Comparison of ENCODE assay signal across 8 cellular contexts in the genomic region with DNA sequence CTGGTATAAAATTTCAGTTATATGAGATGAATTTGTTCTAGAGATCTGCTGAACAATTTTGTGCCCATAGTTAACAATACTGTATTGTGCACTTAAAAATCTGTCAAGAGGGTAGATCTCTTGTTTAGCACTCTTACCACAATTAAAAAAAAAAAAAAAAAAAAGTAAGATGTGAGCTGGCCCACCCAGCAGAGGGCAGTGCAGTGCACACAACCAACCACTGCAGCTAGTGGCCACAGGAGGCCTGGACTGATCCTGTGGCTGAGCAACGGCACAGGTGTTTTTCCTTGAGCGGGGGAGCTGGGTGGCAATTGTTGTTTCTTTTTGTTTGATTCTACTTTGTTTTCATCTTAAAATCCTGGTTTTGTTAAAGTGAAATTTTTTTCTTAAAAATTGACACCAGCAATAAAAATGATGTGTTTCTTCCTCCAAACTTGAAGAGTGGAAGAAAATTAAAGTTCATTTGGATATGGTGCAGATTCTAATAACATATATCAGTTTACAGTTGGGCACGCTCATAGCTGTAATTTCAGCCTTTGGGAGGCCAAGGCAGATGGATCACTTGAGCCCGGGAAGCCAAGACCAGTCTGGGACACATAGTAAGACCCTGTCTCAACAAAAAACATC.
A peak's percentile ranks its signal among the peaks of the same experiment; 100 is the strongest.
DNase-seq lines count a peak whose midpoint lies in the region; ATAC-seq, FAIRE-seq and TF ChIP-seq lines count a peak whose summit lies in the region.

No MANE protein-coding gene starts in this region.

- POLR2A ChIA-PET in CD4-positive, alpha-beta T cell (lab: Charles Lee), result no interaction called here

- CTCF ChIA-PET in CD4-positive, alpha-beta T cell (lab: Charles Lee), result interaction anchor here (0.9 to 1.5 kb wide), 6 partner anchors 9 to 551 kb away, joined by 3 to 7 read pairs (median 4); no protein-coding TSS in a partner anchor
- CTCF ChIA-PET in activated naive CD4-positive, alpha-beta T cell treated with anti-CD3 and anti-CD28 coated beads, Interleukin-2, amount 10 ng/mL, durations not matched to agents 7 days and 5 days (lab: Charles Lee), result interaction anchor here (0.6 to 3.0 kb wide), 11 partner anchors 9 to 200 kb away, joined by 3 to 17 read pairs (median 5); no protein-coding TSS in a partner anchor

- H3K4me1 ChIP-seq in heart right ventricle (peaks cover 0 to 10% (median 0%) of the 10 kb centered on the region in 9 donors), small intestine (ENCODE audit: control insufficient read depth in 2 of 2, insufficient read depth in 1 of 2, low read depth in 1 of 2, low read length in 1 of 2) (no peaks in the 10 kb centered on the region)

- peaks cover 2% of the 10 kb centered on the region for H3K9me3 Mint-ChIP-seq in CD4-positive, alpha-beta T cell
- no peaks in the 10 kb centered on the region for H3K9me3 Mint-ChIP-seq in activated naive CD4-positive, alpha-beta T cell treated with anti-CD3 and anti-CD28 coated beads, Interleukin-2, amount 10 ng/mL, durations not matched to agents 7 days and 5 days

- peaks cover 9% of the 10 kb centered on the region for H3K4me1 Mint-ChIP-seq in CD4-positive, alpha-beta T cell (ENCODE audit: low read depth)
- H3K4me1 Mint-ChIP-seq in activated naive CD4-positive, alpha-beta T cell treated with anti-CD3 and anti-CD28 coated beads, Interleukin-2, amount 10 ng/mL, durations not matched to agents 7 days and 5 days, result no peaks in the 10 kb centered on the region

- H3K4me3 ChIP-seq in heart right ventricle, result no peak overlapping the region
- no peak overlapping the region for H3K4me3 ChIP-seq in small intestine (ENCODE audit: low read depth in 1 of 2, low read length in 2 of 2)

- H3K27me3 Mint-ChIP-seq in CD4-positive, alpha-beta T cell, result peaks cover 37% of the 10 kb centered on the region
- peaks cover 25% of the 10 kb centered on the region for H3K27me3 Mint-ChIP-seq in activated naive CD4-positive, alpha-beta T cell treated with anti-CD3 and anti-CD28 coated beads, Interleukin-2, amount 10 ng/mL, durations not matched to agents 7 days and 5 days

- ATAC-seq in CD4-positive, alpha-beta T cell (ENCODE audit: poor library complexity), result peak; percentile 76
- peak; percentile 87 for ATAC-seq in GM19395 (IDR thresholded peaks at IDR 0.05; ENCODE audit: unreplicated experiment)
- ATAC-seq in heart right ventricle, result peak; percentile 57 to 78 (median 72)

- H3K4me3 Mint-ChIP-seq in CD4-positive, alpha-beta T cell, result no peak overlapping the region
- H3K4me3 Mint-ChIP-seq in activated naive CD4-positive, alpha-beta T cell treated with anti-CD3 and anti-CD28 coated beads, Interleukin-2, amount 10 ng/mL, durations not matched to agents 7 days and 5 days, result no peak overlapping the region

- WGBS in heart right ventricle, 2 donors, result 51 to 62% methylated on average over 4 of the region's 4 CpGs
- 35 to 48% (median 37%) methylated on average over 4 of the region's 4 CpGs for WGBS in small intestine, 3 donors

- no peak overlapping the region for H3K27ac Mint-ChIP-seq in CD4-positive, alpha-beta T cell
- no peak overlapping the region for H3K27ac Mint-ChIP-seq in activated naive CD4-positive, alpha-beta T cell treated with anti-CD3 and anti-CD28 coated beads, Interleukin-2, amount 10 ng/mL, durations not matched to agents 7 days and 5 days

- H3K36me3 Mint-ChIP-seq in CD4-positive, alpha-beta T cell (ENCODE audit: low read depth), result no peaks in the 10 kb centered on the region
- H3K36me3 Mint-ChIP-seq in activated naive CD4-positive, alpha-beta T cell treated with anti-CD3 and anti-CD28 coated beads, Interleukin-2, amount 10 ng/mL, durations not matched to agents 7 days and 5 days, result no peaks in the 10 kb centered on the region

- H3K36me3 ChIP-seq in heart right ventricle (no peaks in the 10 kb centered on the region), small intestine (ENCODE audit: control insufficient read depth in 2 of 2, insufficient read depth in 2 of 2, low read length in 2 of 2) (no peaks in the 10 kb centered on the region)

- peaks cover 5% of the 10 kb centered on the region for H3K27me3 ChIP-seq in CD4-positive, alpha-beta T cell (ENCODE audit: control insufficient read depth, insufficient read depth, low read length)
- H3K27me3 ChIP-seq in heart right ventricle (no peaks in the 10 kb centered on the region), small intestine (ENCODE audit: control insufficient read depth in 2 of 2, insufficient read depth in 2 of 2, low read length in 2 of 2) (peaks cover 0 to 3% of the 10 kb centered on the region in 2 donors)

- no peaks in the 10 kb centered on the region for H3K9me3 ChIP-seq in CD4-positive, alpha-beta T cell (ENCODE audit: control insufficient read depth, low read length)
- H3K9me3 ChIP-seq in heart right ventricle (peaks cover 0 to 21% (median 5%) of the 10 kb centered on the region in 11 donors), small intestine (ENCODE audit: control insufficient read depth, low read depth) (no peaks in the 10 kb centered on the region)

- intact Hi-C loops in CD4-positive, alpha-beta T cell (cut with DNase I, micrococcal nuclease), result loop anchor here (1.0 to 10.0 kb wide), 7 partner anchors 112 to 550 kb away; no protein-coding TSS in a partner anchor
- intact Hi-C loops in heart right ventricle (cut with DNase I), result loop anchor here (1.0 to 10.0 kb wide), 12 partner anchors 90 to 220 kb away; partner anchors contain the start of gene TBX20 (in 1 of the 10)

- peak; percentile 17 to 55 (median 32) for DNase-seq in CD4-positive, alpha-beta T cell
- peak; percentile 66 for DNase-seq in HuH-7 (ENCODE audit: low spot score)
- peak; percentile 4 for DNase-seq in SHP77 treated with DMSO at 0.1 percent for 48 hours (lab: John Stamatoyannopoulos, UW)
- peak; percentile 69 for DNase-seq in activated naive CD4-positive, alpha-beta T cell treated with anti-CD3 and anti-CD28 coated beads, Interleukin-2, amount 10 ng/mL, durations not matched to agents 7 days and 5 days
- DNase-seq in heart right ventricle, result peak; percentile 55 to 64
- DNase-seq in small intestine, result peak; percentile 46
- DNase-seq in NCI-H2107 treated with DMSO at 0.1 percent for 48 hours (lab: John Stamatoyannopoulos, UW; ENCODE audit: unreplicated experiment), result no peak

- H3K27ac ChIP-seq in CD4-positive, alpha-beta T cell (ENCODE audit: low read depth, low read length), result no peak overlapping the region
- H3K27ac ChIP-seq in heart right ventricle, result no peak overlapping the region
- H3K27ac ChIP-seq in small intestine (ENCODE audit: low read depth in 1 of 2, low read length in 1 of 2), result no peak overlapping the region

- TF ChIP-seq CTCF in CD4-positive, alpha-beta T cell (IDR thresholded peaks at IDR 0.05), result peak; percentile 70
- peak; percentile 58 to 80 (median 76) for TF ChIP-seq CTCF in heart right ventricle (IDR thresholded peaks at IDR 0.05)

- FAIRE-seq in small intestine (lab: Jason Lieb, UNC), result no peak
